In genomic region chr11:47675851-47676250, GRCh38 we compare ENCODE assay signal across 1 cellular context.
TF ChIP-seq lines count a peak whose summit lies in the region.

No MANE protein-coding gene starts in this region.

TF ChIP-seq in GM23338, 12 proteins besides CTCF, POLR2A, EP300 and RAD21 (continued from another document):
- TF ChIP-seq, protein P1, sequence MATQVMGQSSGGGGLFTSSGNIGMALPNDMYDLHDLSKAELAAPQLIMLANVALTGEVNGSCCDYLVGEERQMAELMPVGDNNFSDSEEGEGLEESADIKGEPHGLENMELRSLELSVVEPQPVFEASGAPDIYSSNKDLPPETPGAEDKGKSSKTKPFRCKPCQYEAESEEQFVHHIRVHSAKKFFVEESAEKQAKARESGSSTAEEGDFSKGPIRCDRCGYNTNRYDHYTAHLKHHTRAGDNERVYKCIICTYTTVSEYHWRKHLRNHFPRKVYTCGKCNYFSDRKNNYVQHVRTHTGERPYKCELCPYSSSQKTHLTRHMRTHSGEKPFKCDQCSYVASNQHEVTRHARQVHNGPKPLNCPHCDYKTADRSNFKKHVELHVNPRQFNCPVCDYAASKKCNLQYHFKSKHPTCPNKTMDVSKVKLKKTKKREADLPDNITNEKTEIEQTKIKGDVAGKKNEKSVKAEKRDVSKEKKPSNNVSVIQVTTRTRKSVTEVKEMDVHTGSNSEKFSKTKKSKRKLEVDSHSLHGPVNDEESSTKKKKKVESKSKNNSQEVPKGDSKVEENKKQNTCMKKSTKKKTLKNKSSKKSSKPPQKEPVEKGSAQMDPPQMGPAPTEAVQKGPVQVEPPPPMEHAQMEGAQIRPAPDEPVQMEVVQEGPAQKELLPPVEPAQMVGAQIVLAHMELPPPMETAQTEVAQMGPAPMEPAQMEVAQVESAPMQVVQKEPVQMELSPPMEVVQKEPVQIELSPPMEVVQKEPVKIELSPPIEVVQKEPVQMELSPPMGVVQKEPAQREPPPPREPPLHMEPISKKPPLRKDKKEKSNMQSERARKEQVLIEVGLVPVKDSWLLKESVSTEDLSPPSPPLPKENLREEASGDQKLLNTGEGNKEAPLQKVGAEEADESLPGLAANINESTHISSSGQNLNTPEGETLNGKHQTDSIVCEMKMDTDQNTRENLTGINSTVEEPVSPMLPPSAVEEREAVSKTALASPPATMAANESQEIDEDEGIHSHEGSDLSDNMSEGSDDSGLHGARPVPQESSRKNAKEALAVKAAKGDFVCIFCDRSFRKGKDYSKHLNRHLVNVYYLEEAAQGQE (IDR thresholded peaks at IDR 0.05; ENCODE audit: unreplicated experiment): no peak
- TF ChIP-seq ZNF331 (CRISPR knock-in tag; IDR thresholded peaks at IDR 0.05; ENCODE audit: low read depth): no peak
- no peak for TF ChIP-seq STAT1 (IDR thresholded peaks at IDR 0.05; ENCODE audit: unreplicated experiment)
- no peak for TF ChIP-seq JUNB (IDR thresholded peaks at IDR 0.05; ENCODE audit: unreplicated experiment)
- TF ChIP-seq, protein P2, sequence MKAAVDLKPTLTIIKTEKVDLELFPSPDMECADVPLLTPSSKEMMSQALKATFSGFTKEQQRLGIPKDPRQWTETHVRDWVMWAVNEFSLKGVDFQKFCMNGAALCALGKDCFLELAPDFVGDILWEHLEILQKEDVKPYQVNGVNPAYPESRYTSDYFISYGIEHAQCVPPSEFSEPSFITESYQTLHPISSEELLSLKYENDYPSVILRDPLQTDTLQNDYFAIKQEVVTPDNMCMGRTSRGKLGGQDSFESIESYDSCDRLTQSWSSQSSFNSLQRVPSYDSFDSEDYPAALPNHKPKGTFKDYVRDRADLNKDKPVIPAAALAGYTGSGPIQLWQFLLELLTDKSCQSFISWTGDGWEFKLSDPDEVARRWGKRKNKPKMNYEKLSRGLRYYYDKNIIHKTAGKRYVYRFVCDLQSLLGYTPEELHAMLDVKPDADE (IDR thresholded peaks at IDR 0.05): no peak
- no peak for TF ChIP-seq ZNF114 (CRISPR knock-in tag; IDR thresholded peaks at IDR 0.05)
- TF ChIP-seq CREB1 (CRISPR knock-in tag; IDR thresholded peaks at IDR 0.05; ENCODE audit: low read depth): no peak
- TF ChIP-seq EZH2phosphoT487 (IDR thresholded peaks at IDR 0.05; ENCODE audit: unreplicated experiment): no peak
